Comparison of ENCODE assay signal across 19 cellular contexts in genomic region chr22:46959369-46959768, GRCh38.
"Had no signal": no experiment of that assay in that cellular context is flagged by ENCODE, and none has a peak within 500 bp of the region (broad histone marks: within the 10 kb centered on the region; RNA-seq: fewer than 3 reads in every experiment).

No MANE protein-coding gene starts in this region.

- H3K27me3 ChIP-seq: colonic mucosa, foreskin keratinocyte, hepatocyte, ovary, right atrium auricular region, thyroid gland, upper lobe of left lung, uterus had no signal

- H3K27ac ChIP-seq: colonic mucosa, foreskin keratinocyte, hepatocyte, ovary, right atrium auricular region, thyroid gland, upper lobe of left lung, uterus had no signal

- H3K9me3 ChIP-seq: colonic mucosa, mucosa of descending colon, ovary, right atrium auricular region, thyroid gland, upper lobe of left lung, uterus had no signal

- H2AFZ ChIP-seq: hepatocyte had no signal

- DNase-seq: colonic mucosa; effector CD4-positive, alpha-beta T cell; endodermal cell; erythroblast; foreskin keratinocyte; kidney; left cardiac atrium; mucosa of descending colon; naive thymus-derived CD8-positive, alpha-beta T cell; stimulated activated CD4-positive, alpha-beta T cell treated with anti-CD3 and anti-CD28 coated beads, Interleukin-2, amount 100 ng/mL, for 48 hours; stimulated activated naive CD4-positive, alpha-beta T cell treated with Interleukin-2 at 50 U/mL for 16 hours; thyroid gland; uterus had no signal

- H3K4me2 ChIP-seq: hepatocyte, smooth muscle cell had no signal

- FAIRE-seq: endothelial cell of umbilical vein, kidney had no signal

- H3K4me3 ChIP-seq: colonic mucosa, hepatocyte, mucosa of descending colon, ovary, right atrium auricular region, smooth muscle cell, thyroid gland, upper lobe of left lung, uterus had no signal

- H3K27me3 Mint-ChIP-seq: naive thymus-derived CD8-positive, alpha-beta T cell had no signal

- H3K4me1 Mint-ChIP-seq: endodermal cell had no signal

- H3K79me2 ChIP-seq: hepatocyte had no signal

- H3K36me3 ChIP-seq: colonic mucosa, ovary, right atrium auricular region, thyroid gland, uterus had no signal

- H3K9me3 Mint-ChIP-seq: endodermal cell; naive thymus-derived CD8-positive, alpha-beta T cell had no signal

- ATAC-seq: foreskin keratinocyte; left cardiac atrium; mucosa of descending colon; naive thymus-derived CD8-positive, alpha-beta T cell had no signal

- H3K4me1 ChIP-seq: colonic mucosa, foreskin keratinocyte, thyroid gland, upper lobe of left lung, uterus had no signal

- H3K4me3 Mint-ChIP-seq: endodermal cell; naive thymus-derived CD8-positive, alpha-beta T cell had no signal
